1 cellular context compared by ENCODE assay signal in genomic region chr17:57243171-57243622, GRCh38.
TF ChIP-seq lines count a peak whose summit lies in the region.

No MANE protein-coding gene starts in this region.

TF ChIP-seq in HepG2, 621 proteins besides CTCF, POLR2A, EP300 and RAD21 (continued from another document and continues in another):
- TF ChIP-seq CEBPZ (IDR thresholded peaks at IDR 0.05; ENCODE audit: low read length) (no peak), TCF7L2 (IDR thresholded peaks at IDR 0.05; ENCODE audit: low read depth, low read length) (no peak), IRF1 (CRISPR knock-in tag; IDR thresholded peaks at IDR 0.05; ENCODE audit: low read depth) (no peak; the same call in 1 of the 2 replicates), MXD4 (CRISPR knock-in tag; IDR thresholded peaks at IDR 0.05) (no peak), RXRB (CRISPR knock-in tag; IDR thresholded peaks at IDR 0.05; ENCODE audit: borderline replicate concordance) (peak; percentile 41; the same call in 1 of the 2 replicates), RBM39 (IDR thresholded peaks at IDR 0.05; ENCODE audit: low read depth, low read length, poor library complexity, severe bottlenecking) (no peak), KLF6 (CRISPR knock-in tag; IDR thresholded peaks at IDR 0.05) (no peak), SMYD3 (CRISPR knock-in tag; IDR thresholded peaks at IDR 0.05) (0 out of 2 replicates have a peak, but pooled peaks have one; percentile 70), ARHGAP35 (CRISPR knock-in tag; IDR thresholded peaks at IDR 0.05; ENCODE audit: borderline replicate concordance) (no peak), RARG (CRISPR knock-in tag; IDR thresholded peaks at IDR 0.05; ENCODE audit: low read depth) (no peak), CBX1 (IDR thresholded peaks at IDR 0.05; ENCODE audit: low read depth) (peak; percentile 78), HNRNPUL1 (IDR thresholded peaks at IDR 0.05; ENCODE audit: low read depth, low read length) (no peak), ZNF431 (CRISPR knock-in tag; IDR thresholded peaks at IDR 0.05; ENCODE audit: borderline replicate concordance, low read depth) (no peak), ZNF703 (CRISPR knock-in tag; IDR thresholded peaks at IDR 0.05; ENCODE audit: borderline replicate concordance) (no peak), ZNF484 (CRISPR knock-in tag; IDR thresholded peaks at IDR 0.05; ENCODE audit: borderline replicate concordance, low read depth) (no peak), HDAC6 (IDR thresholded peaks at IDR 0.05; ENCODE audit: low read depth, low read length) (no peak), ZNF768 (CRISPR knock-in tag; IDR thresholded peaks at IDR 0.05) (no peak; the same call in 1 of the 2 replicates), THAP11 (CRISPR knock-in tag; IDR thresholded peaks at IDR 0.05) (no peak), NBN (conservative IDR thresholded peaks at IDR 0.05) (no peak), ZNF460 (CRISPR knock-in tag; IDR thresholded peaks at IDR 0.05; ENCODE audit: borderline replicate concordance) (no peak), MAFF (IDR thresholded peaks at IDR 0.05; ENCODE audit: low read depth, low read length) (no peak), ZNF18 (CRISPR knock-in tag; IDR thresholded peaks at IDR 0.05; ENCODE audit: insufficient replicate concordance) (no peak), YEATS4 (CRISPR knock-in tag; IDR thresholded peaks at IDR 0.05; ENCODE audit: borderline replicate concordance) (no peak), MED1 (CRISPR knock-in tag; IDR thresholded peaks at IDR 0.05) (0 out of 2 replicates have a peak, but pooled peaks have one; percentile 58), ATF3 (CRISPR knock-in tag; IDR thresholded peaks at IDR 0.05) (no peak), TBL1XR1 (IDR thresholded peaks at IDR 0.05; ENCODE audit: borderline replicate concordance, low read length, partially characterized antibody) (peak; percentile 66), KDM5A (IDR thresholded peaks at IDR 0.05; ENCODE audit: borderline replicate concordance, low read length) (no peak), TBP (CRISPR knock-in tag; IDR thresholded peaks at IDR 0.05) (no peak), PHF21A (CRISPR knock-in tag; IDR thresholded peaks at IDR 0.05) (no peak; the same call in 1 of the 2 replicates), PRMT3 (CRISPR knock-in tag; IDR thresholded peaks at IDR 0.05; ENCODE audit: borderline replicate concordance, low read depth) (no peak), PAXIP1 (CRISPR knock-in tag; conservative IDR thresholded peaks at IDR 0.05) (0 out of 2 replicates have a peak, but pooled peaks have one; percentile 14), SUZ12 (IDR thresholded peaks at IDR 0.05; ENCODE audit: low read depth, low read length) (no peak), ZFP1 (CRISPR knock-in tag; IDR thresholded peaks at IDR 0.05) (0 out of 2 replicates have a peak, but pooled peaks have one; percentile 48), ZC3H4 (CRISPR knock-in tag; IDR thresholded peaks at IDR 0.05; ENCODE audit: borderline replicate concordance) (no peak), FOXO1 (CRISPR knock-in tag; IDR thresholded peaks at IDR 0.05) (0 out of 2 replicates have a peak, but pooled peaks have one; percentile 25), HOXD1 (CRISPR knock-in tag; IDR thresholded peaks at IDR 0.05) (no peak; the same call in 1 of the 2 replicates), SRSF9 (IDR thresholded peaks at IDR 0.05; ENCODE audit: borderline replicate concordance, insufficient read depth, low read depth, low read length, poor library complexity, severe bottlenecking) (no peak), PHB2 (IDR thresholded peaks at IDR 0.05; ENCODE audit: partially characterized antibody) (no peak), CHD4 (IDR thresholded peaks at IDR 0.05; ENCODE audit: borderline replicate concordance, low read length) (no peak), ZBTB26 (CRISPR knock-in tag; IDR thresholded peaks at IDR 0.05; ENCODE audit: borderline replicate concordance) (no peak), KDM4B (CRISPR knock-in tag; IDR thresholded peaks at IDR 0.05) (peak; percentile 76; the same call in 1 of the 2 replicates), MAFG (CRISPR knock-in tag; IDR thresholded peaks at IDR 0.05) (no peak), ZNF710 (CRISPR knock-in tag; IDR thresholded peaks at IDR 0.05; ENCODE audit: borderline replicate concordance) (peak; percentile 43; the same call in 1 of the 2 replicates), ZNF3 (CRISPR knock-in tag; IDR thresholded peaks at IDR 0.05) (no peak)
- TF ChIP-seq, protein P1, sequence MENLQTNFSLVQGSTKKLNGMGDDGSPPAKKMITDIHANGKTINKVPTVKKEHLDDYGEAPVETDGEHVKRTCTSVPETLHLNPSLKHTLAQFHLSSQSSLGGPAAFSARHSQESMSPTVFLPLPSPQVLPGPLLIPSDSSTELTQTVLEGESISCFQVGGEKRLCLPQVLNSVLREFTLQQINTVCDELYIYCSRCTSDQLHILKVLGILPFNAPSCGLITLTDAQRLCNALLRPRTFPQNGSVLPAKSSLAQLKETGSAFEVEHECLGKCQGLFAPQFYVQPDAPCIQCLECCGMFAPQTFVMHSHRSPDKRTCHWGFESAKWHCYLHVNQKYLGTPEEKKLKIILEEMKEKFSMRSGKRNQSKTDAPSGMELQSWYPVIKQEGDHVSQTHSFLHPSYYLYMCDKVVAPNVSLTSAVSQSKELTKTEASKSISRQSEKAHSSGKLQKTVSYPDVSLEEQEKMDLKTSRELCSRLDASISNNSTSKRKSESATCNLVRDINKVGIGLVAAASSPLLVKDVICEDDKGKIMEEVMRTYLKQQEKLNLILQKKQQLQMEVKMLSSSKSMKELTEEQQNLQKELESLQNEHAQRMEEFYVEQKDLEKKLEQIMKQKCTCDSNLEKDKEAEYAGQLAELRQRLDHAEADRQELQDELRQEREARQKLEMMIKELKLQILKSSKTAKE (CRISPR knock-in tag; IDR thresholded peaks at IDR 0.05; ENCODE audit: borderline replicate concordance), result no peak
- TF ChIP-seq, protein P2, sequence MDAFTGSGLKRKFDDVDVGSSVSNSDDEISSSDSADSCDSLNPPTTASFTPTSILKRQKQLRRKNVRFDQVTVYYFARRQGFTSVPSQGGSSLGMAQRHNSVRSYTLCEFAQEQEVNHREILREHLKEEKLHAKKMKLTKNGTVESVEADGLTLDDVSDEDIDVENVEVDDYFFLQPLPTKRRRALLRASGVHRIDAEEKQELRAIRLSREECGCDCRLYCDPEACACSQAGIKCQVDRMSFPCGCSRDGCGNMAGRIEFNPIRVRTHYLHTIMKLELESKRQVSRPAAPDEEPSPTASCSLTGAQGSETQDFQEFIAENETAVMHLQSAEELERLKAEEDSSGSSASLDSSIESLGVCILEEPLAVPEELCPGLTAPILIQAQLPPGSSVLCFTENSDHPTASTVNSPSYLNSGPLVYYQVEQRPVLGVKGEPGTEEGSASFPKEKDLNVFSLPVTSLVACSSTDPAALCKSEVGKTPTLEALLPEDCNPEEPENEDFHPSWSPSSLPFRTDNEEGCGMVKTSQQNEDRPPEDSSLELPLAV (CRISPR knock-in tag; conservative IDR thresholded peaks at IDR 0.05; ENCODE audit: low read depth), result no peak
- TF ChIP-seq, protein P3, sequence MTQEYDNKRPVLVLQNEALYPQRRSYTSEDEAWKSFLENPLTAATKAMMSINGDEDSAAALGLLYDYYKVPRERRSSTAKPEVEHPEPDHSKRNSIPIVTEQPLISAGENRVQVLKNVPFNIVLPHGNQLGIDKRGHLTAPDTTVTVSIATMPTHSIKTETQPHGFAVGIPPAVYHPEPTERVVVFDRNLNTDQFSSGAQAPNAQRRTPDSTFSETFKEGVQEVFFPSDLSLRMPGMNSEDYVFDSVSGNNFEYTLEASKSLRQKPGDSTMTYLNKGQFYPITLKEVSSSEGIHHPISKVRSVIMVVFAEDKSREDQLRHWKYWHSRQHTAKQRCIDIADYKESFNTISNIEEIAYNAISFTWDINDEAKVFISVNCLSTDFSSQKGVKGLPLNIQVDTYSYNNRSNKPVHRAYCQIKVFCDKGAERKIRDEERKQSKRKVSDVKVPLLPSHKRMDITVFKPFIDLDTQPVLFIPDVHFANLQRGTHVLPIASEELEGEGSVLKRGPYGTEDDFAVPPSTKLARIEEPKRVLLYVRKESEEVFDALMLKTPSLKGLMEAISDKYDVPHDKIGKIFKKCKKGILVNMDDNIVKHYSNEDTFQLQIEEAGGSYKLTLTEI (CRISPR knock-in tag; conservative IDR thresholded peaks at IDR 0.05), result no peak
